20 cellular contexts compared by ENCODE assay signal in the genomic region with DNA sequence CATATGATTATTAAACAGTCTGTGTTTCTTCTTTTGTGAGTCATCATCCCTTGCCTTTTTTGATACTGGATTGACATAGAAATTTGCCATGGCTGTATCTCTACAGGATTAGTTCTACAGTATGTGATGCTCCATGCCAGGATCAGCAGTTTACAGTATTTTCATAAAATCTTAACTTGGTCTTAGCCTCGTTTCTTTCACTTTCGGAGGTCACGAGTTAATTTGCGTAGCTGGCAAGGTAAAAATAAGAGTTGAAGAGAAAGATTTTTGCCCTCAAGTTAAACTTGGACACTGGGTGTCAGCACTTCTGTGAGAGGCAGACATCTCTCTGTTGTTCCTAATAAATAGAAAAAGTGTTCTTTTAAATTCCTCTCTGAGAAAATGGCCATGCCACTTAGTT.
"Had no signal": no experiment of that assay in that cellular context is flagged by ENCODE, and none has a peak within 500 bp of the region (broad histone marks: within the 10 kb centered on the region; RNA-seq: fewer than 3 reads in every experiment).

No MANE protein-coding gene starts in this region.

- H3K9me3 ChIP-seq: adrenal gland, colonic mucosa, Peyer's patch had no signal

- H3K4me3 ChIP-seq: adrenal gland, colonic mucosa, Peyer's patch had no signal

- H3K4me1 ChIP-seq: adrenal gland, colonic mucosa, Peyer's patch had no signal

- H3K27me3 ChIP-seq: adrenal gland, colonic mucosa, Peyer's patch had no signal

- DNase-seq: activated CD4-positive, alpha-beta T cell treated with anti-CD3 and anti-CD28 coated beads for 4 hours; activated CD4-positive, alpha-beta T cell treated with anti-CD3 and anti-CD28 coated beads, Interleukin-2, amount 50 U/mL, for 4 hours; activated CD8-positive, alpha-beta memory T cell treated with anti-CD3 and anti-CD28 coated beads, Interleukin-2, amount 50 U/mL, for 48 hours; activated CD8-positive, alpha-beta T cell treated with anti-CD3 and anti-CD28 coated beads, Interleukin-2, amount 10 ng/mL, durations not matched to agents 7 days and 5 days; activated naive CD4-positive, alpha-beta T cell treated with anti-CD3 and anti-CD28 coated beads, Interleukin-2, amount 50 U/mL, for 16 hours; activated naive CD8-positive, alpha-beta T cell treated with anti-CD3 and anti-CD28 coated beads, Interleukin-2, amount 10 ng/mL, durations not matched to agents 7 days and 5 days; activated T-cell treated with anti-CD3 and anti-CD28 coated beads, Interleukin-2, amount 50 U/mL, for 1 hour; adrenal gland; anterior cingulate cortex; colonic mucosa; NCI-H1048; NCI-H1417; NCI-H1930; NCI-H2171 treated with DMSO at 0.1 percent for 48 hours; NCI-H226; NCI-H526; NCI-H774; Peyer's patch; SHP77 had no signal

- H3K27ac ChIP-seq: adrenal gland, colonic mucosa, Peyer's patch had no signal

- H3K36me3 ChIP-seq: adrenal gland, colonic mucosa, Peyer's patch had no signal

- ATAC-seq: activated CD4-positive, CD25-positive, alpha-beta regulatory T cell treated with anti-CD3 and anti-CD28 coated beads, Interleukin-2, amount 50 U/mL, for 24 hours; activated CD8-positive, alpha-beta T cell treated with anti-CD3 and anti-CD28 coated beads, Interleukin-2, amount 10 ng/mL, durations not matched to agents 7 days and 5 days had no signal
